In the genomic region with DNA sequence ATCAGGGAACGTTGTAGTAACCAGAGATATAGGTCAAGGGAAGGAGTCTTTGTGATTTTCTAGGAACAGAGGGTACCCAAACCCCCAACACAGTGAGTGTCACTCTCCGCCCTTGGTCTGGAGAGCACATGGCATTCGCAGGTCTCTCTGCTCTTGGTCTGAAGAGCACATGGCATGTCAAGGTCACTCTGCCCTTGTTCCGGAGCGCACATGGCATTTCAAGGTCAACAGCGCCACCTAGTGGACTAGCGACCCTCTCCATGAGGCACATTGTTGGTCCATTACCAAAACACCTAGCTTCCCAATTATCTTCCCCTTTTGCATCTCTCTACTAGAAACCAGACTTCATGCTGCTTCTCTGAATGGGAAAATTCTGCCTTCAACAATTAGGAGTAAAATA, we compare ENCODE assay signal across 9 cellular contexts.
A peak's percentile ranks its signal among the peaks of the same experiment; 100 is the strongest.
DNase-seq lines count a peak whose midpoint lies in the region; ATAC-seq, FAIRE-seq and TF ChIP-seq lines count a peak whose summit lies in the region.
"Had no signal": no experiment of that assay in that cellular context is flagged by ENCODE, and none has a peak within 500 bp of the region (broad histone marks: within the 10 kb centered on the region; RNA-seq: fewer than 3 reads in every experiment).

No MANE protein-coding gene starts in this region.

- TF ChIP-seq RAD21 in HCT116 (IDR thresholded peaks at IDR 0.05; ENCODE audit: low read depth), result peak; percentile 47

- H3K4me1 ChIP-seq in HCT116 (ENCODE audit: control insufficient read depth in 1 of 2, insufficient read depth in 2 of 2, low read length in 2 of 2) (no peaks in the 10 kb centered on the region), keratinocyte (ENCODE audit: control insufficient read depth, extremely low read depth, insufficient read depth, low read length) (no peaks in the 10 kb centered on the region)

- peak; percentile 73 for ATAC-seq in HCT116
- ATAC-seq in SK-N-SH treated with all-trans-retinoic acid at 6 μM for 48 hours, result no peak
- no peak for ATAC-seq in HG02623 (IDR thresholded peaks at IDR 0.05; ENCODE audit: unreplicated experiment)
- ATAC-seq in GM18873 (IDR thresholded peaks at IDR 0.05; ENCODE audit: low FRiP score, unreplicated experiment), result no peak
- no peak for ATAC-seq in HG03571 (IDR thresholded peaks at IDR 0.05; ENCODE audit: unreplicated experiment)
- no peak for ATAC-seq in activated CD4-positive, CD25-positive, alpha-beta regulatory T cell treated with anti-CD3 and anti-CD28 coated beads, Interleukin-2, amount 50 U/mL, for 24 hours
- ATAC-seq: stimulated activated effector memory CD8-positive, alpha-beta T cell treated with anti-CD3 and anti-CD28 coated beads, Interleukin-12 subunit alpha, Interleukin-12 subunit beta, amount 100 ng/mL, for 72 hours had no signal

- no peaks in the 10 kb centered on the region for H3K9me1 ChIP-seq in keratinocyte (ENCODE audit: control insufficient read depth, extremely low read depth, insufficient read depth, low read length)

- H3K4me2 ChIP-seq in HCT116 (ENCODE audit: low read length), result no peak overlapping the region
- H3K4me2 ChIP-seq in keratinocyte (ENCODE audit: control insufficient read depth, extremely low read depth, insufficient read depth, low read depth, low read length), result no peak overlapping the region

- H4K20me1 ChIP-seq in HCT116 (ENCODE audit: insufficient read depth) (no peaks in the 10 kb centered on the region), keratinocyte (ENCODE audit: control insufficient read depth, extremely low read depth, insufficient read depth, low read length) (no peaks in the 10 kb centered on the region)

- intact Hi-C loops in HCT116 (cut with micrococcal nuclease), result no loop called here

- H3K27me3 ChIP-seq in HCT116 (ENCODE audit: insufficient read depth, low read length), result no peaks in the 10 kb centered on the region
- no peaks in the 10 kb centered on the region for H3K27me3 ChIP-seq in keratinocyte (ENCODE audit: control insufficient read depth, extremely low read depth, insufficient read depth, low read length)

- POLR2A ChIA-PET in HCT116 (lab: Charles Lee), result no interaction called here

- no peaks in the 10 kb centered on the region for H3K79me2 ChIP-seq in HCT116 (ENCODE audit: insufficient read depth, low read length)
- H3K79me2 ChIP-seq in keratinocyte (ENCODE audit: control insufficient read depth, insufficient read depth, low read length), result no peaks in the 10 kb centered on the region

- no peaks in the 10 kb centered on the region for H3K36me3 ChIP-seq in HCT116 (ENCODE audit: control insufficient read depth in 1 of 2, insufficient read depth in 2 of 2, low read length in 2 of 2)
- no peaks in the 10 kb centered on the region for H3K36me3 ChIP-seq in keratinocyte (ENCODE audit: control insufficient read depth in 2 of 2, extremely low read depth in 1 of 2, insufficient read depth in 2 of 2, low read length in 2 of 2)

- CTCF ChIA-PET in HCT116 (lab: Charles Lee), result no interaction called here

- no peak overlapping the region for H3K9ac ChIP-seq in HCT116 (ENCODE audit: low read length)
- no peak overlapping the region for H3K9ac ChIP-seq in keratinocyte (ENCODE audit: control insufficient read depth, extremely low read depth, insufficient read depth, low read length)

- H3K27ac ChIP-seq in HCT116 (ENCODE audit: low read depth, low read length) (no peak overlapping the region), keratinocyte (ENCODE audit: control insufficient read depth, insufficient read depth, low read length) (no peak overlapping the region)

- dilution Hi-C loops in keratinocyte (cut with MboI; ENCODE audit: extremely low pct_ligation_motif_present, low sequenced_read_pairs), result no loop called here

- DNase-seq in D341Med (ENCODE audit: low spot score) (peak; percentile 39), HCT116 (ENCODE audit: low read depth, low spot score) (peak; percentile 21), keratinocyte (ENCODE audit: low read depth, low spot score) (no peak)

- no peaks in the 10 kb centered on the region for H3K9me2 ChIP-seq in HCT116 (ENCODE audit: insufficient read depth)

- RAD21 ChIA-PET in HCT116 (lab: Charles Lee; ENCODE audit: low non-redundant PET in 1 of 2, low total read pairs in 2 of 2, uncharacterized antibody in 2 of 2, unreplicated experiment in 2 of 2), result no interaction called here

- peak in 2 of 3 experiments; percentile 54 to 74; a peak in 4 of 6 replicates for TF ChIP-seq CTCF in HCT116 (IDR thresholded peaks at IDR 0.05 in 2 of 3, conservative IDR thresholded peaks at IDR 0.05 in 1 of 3; ENCODE audit: borderline replicate concordance in 1 of 3, insufficient read depth in 1 of 3, low read depth in 2 of 3, low read length in 2 of 3)
- TF ChIP-seq CTCF in keratinocyte (optimal IDR thresholded peaks at IDR 0.05 in 1 of 3, IDR thresholded peaks at IDR 0.05 in 1 of 3, conservative IDR thresholded peaks at IDR 0.05 in 1 of 3; ENCODE audit: extremely low read depth in 1 of 3, insufficient read depth in 2 of 3, low read length in 3 of 3), result peak in 2 of 3 experiments; percentile 49 to 56

- FAIRE-seq in keratinocyte (lab: Jason Lieb, UNC), result no peak

- TF ChIP-seq POLR2A in HCT116 (IDR thresholded peaks at IDR 0.05; ENCODE audit: borderline replicate concordance, extremely low read depth, insufficient read depth, insufficient read length), result no peak

- no TSS peak for BruUV-seq in HCT116 (replicated peaks; lab: Mats Ljungman, UMichigan)

- peaks cover 0 to 17% of the 10 kb centered on the region in 2 experiments; a peak in 1 of 4 replicates for H3K9me3 ChIP-seq in HCT116 (ENCODE audit: control insufficient read depth in 1 of 2, insufficient read depth in 1 of 2, low read depth in 1 of 2, low read length in 2 of 2)
- H3K9me3 ChIP-seq in keratinocyte (ENCODE audit: control insufficient read depth, low read depth, low read length), result peaks cover 2% of the 10 kb centered on the region

- no peak overlapping the region for H2AFZ ChIP-seq in HCT116 (ENCODE audit: low read depth, low read length, poor library complexity, severe bottlenecking)
- H2AFZ ChIP-seq in keratinocyte (ENCODE audit: control insufficient read depth, low read length), result no peak overlapping the region

- H3K4me3 ChIP-seq in HCT116 (replicated peaks in 1 of 2; ENCODE audit: low read depth in 1 of 2, low read length in 2 of 2) (no peak overlapping the region), keratinocyte (ENCODE audit: control insufficient read depth in 2 of 3, extremely low read depth in 1 of 3, insufficient read depth in 2 of 3, low read depth in 1 of 3, low read length in 3 of 3) (no peak overlapping the region)

TF ChIP-seq in HCT116, 20 proteins besides CTCF, POLR2A, EP300 and RAD21 (continues in another document):
- TF ChIP-seq SIN3A (IDR thresholded peaks at IDR 0.05; ENCODE audit: low read depth), result no peak
- TF ChIP-seq, protein P1, sequence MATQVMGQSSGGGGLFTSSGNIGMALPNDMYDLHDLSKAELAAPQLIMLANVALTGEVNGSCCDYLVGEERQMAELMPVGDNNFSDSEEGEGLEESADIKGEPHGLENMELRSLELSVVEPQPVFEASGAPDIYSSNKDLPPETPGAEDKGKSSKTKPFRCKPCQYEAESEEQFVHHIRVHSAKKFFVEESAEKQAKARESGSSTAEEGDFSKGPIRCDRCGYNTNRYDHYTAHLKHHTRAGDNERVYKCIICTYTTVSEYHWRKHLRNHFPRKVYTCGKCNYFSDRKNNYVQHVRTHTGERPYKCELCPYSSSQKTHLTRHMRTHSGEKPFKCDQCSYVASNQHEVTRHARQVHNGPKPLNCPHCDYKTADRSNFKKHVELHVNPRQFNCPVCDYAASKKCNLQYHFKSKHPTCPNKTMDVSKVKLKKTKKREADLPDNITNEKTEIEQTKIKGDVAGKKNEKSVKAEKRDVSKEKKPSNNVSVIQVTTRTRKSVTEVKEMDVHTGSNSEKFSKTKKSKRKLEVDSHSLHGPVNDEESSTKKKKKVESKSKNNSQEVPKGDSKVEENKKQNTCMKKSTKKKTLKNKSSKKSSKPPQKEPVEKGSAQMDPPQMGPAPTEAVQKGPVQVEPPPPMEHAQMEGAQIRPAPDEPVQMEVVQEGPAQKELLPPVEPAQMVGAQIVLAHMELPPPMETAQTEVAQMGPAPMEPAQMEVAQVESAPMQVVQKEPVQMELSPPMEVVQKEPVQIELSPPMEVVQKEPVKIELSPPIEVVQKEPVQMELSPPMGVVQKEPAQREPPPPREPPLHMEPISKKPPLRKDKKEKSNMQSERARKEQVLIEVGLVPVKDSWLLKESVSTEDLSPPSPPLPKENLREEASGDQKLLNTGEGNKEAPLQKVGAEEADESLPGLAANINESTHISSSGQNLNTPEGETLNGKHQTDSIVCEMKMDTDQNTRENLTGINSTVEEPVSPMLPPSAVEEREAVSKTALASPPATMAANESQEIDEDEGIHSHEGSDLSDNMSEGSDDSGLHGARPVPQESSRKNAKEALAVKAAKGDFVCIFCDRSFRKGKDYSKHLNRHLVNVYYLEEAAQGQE (IDR thresholded peaks at IDR 0.05; ENCODE audit: low read depth), result no peak
- no peak for TF ChIP-seq SP1 (IDR thresholded peaks at IDR 0.05; ENCODE audit: low read depth)

TF ChIP-seq in SK-N-SH treated with all-trans-retinoic acid at 6 μM for 48 hours, 23 proteins besides CTCF, POLR2A, EP300 and RAD21:
- TF ChIP-seq SNAI2 (CRISPR knock-in tag; IDR thresholded peaks at IDR 0.05) (no peak), ESRRG (CRISPR knock-in tag; IDR thresholded peaks at IDR 0.05) (peak; percentile 49; the same call in 1 of the 2 replicates), ZC3H10 (CRISPR knock-in tag; IDR thresholded peaks at IDR 0.05) (no peak), RARB (CRISPR knock-in tag; IDR thresholded peaks at IDR 0.05) (no peak), ARNTL (CRISPR knock-in tag; IDR thresholded peaks at IDR 0.05; ENCODE audit: borderline replicate concordance, low read depth) (no peak)
